Comparison of ENCODE assay signal across 8 cellular contexts in the genomic region with DNA sequence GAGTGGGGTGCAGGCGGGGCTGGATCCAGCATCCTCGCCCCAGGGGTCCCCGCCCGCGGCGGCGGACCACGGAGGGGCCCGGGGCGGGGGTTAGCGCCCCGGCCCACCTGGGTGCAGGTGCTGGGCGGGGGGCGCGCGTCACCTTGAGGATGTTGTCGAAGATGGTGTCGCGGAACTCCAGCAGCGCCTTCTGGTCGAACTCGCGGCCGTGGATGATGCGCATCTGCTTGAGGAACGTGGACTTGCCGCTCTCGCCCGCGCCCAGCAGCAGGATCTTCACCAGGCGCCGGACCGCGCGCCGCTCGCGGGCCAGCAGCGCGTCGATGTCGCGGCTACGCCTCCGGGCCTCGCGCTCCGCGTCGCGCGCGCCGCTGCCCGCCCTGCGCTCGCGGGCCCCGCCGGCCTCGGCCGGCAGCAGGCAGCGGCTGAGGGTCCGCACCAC. TPM values are rescaled to one million over a fixed set of nuclear protein-coding genes. Genes with fewer than 3 reads are reported as not detected.
DNase-seq lines count a peak whose midpoint lies in the region; ATAC-seq and TF ChIP-seq lines count a peak whose summit lies in the region.

No MANE protein-coding gene starts in this region.

- peak in 2 of 5 donors; percentile 24 to 49 for DNase-seq in CD4-positive, alpha-beta memory T cell
- DNase-seq in HEK293T (ENCODE audit: extremely low spot score) (peak; percentile 50), RPMI8226 (peak; percentile 56), MCF 10A (ENCODE audit: unreplicated experiment) (no peak), left kidney (ENCODE audit: low read depth, low spot score) (peak; percentile 75), DMS114 treated with DMSO at 0.1 percent for 48 hours (lab: John Stamatoyannopoulos, UW; ENCODE audit: unreplicated experiment) (no peak), NCI-H2196 (lab: John Stamatoyannopoulos, UW; ENCODE audit: unreplicated experiment) (no peak)
- peak in 1 of 2 donors; percentile 56 for DNase-seq in stimulated activated effector memory CD8-positive, alpha-beta T cell treated with anti-CD3 and anti-CD28 coated beads, Interleukin-12 subunit alpha, Interleukin-12 subunit beta, amount 100 ng/mL, for 72 hours (ENCODE audit: low spot score in 2 of 2)

- H3K4me1 ChIP-seq in CD4-positive, alpha-beta memory T cell (ENCODE audit: insufficient read depth, low read length), result peaks cover 22% of the 10 kb centered on the region

- no peaks in the 10 kb centered on the region for H3K27me3 ChIP-seq in CD4-positive, alpha-beta memory T cell (ENCODE audit: insufficient read depth, low read length)

- POLR2A ChIA-PET in CD4-positive, alpha-beta memory T cell (lab: Charles Lee; ENCODE audit: partially characterized antibody), result no interaction called here
- POLR2A ChIA-PET in HEK293T (lab: Yijun Ruan, JAX), result interaction anchor here (1.0 kb wide), 1 partner anchor 23 kb away, joined by 5 read pairs; no protein-coding TSS in a partner anchor
- POLR2A ChIA-PET in MCF 10A (lab: Yijun Ruan, JAX), result interaction anchor here (0.6 to 1.0 kb wide), 2 partner anchors 10 to 1419 kb away, joined by 3 read pairs; no protein-coding TSS in a partner anchor

- H3K9me3 ChIP-seq in CD4-positive, alpha-beta memory T cell (ENCODE audit: control insufficient read depth in 1 of 2, low read length in 2 of 2), result no peaks in the 10 kb centered on the region

- H3K27ac Mint-ChIP-seq in CD4-positive, alpha-beta memory T cell, result peak overlapping the region in 3 of 7 donors; percentile 37 to 75 (median 46)
- H3K27ac Mint-ChIP-seq in MCF 10A (ENCODE audit: low read depth, unreplicated experiment), result peak overlapping the region; percentile 61
- H3K27ac Mint-ChIP-seq in stimulated activated effector memory CD8-positive, alpha-beta T cell treated with anti-CD3 and anti-CD28 coated beads, Interleukin-12 subunit alpha, Interleukin-12 subunit beta, amount 100 ng/mL, for 72 hours, result peak overlapping the region; percentile 67

- H3K36me3 Mint-ChIP-seq in CD4-positive, alpha-beta memory T cell, result peaks cover 0 to 17% of the 10 kb centered on the region in 2 donors
- peaks cover 19% of the 10 kb centered on the region for H3K36me3 Mint-ChIP-seq in MCF 10A (ENCODE audit: insufficient read depth, unreplicated experiment)
- H3K36me3 Mint-ChIP-seq in stimulated activated effector memory CD8-positive, alpha-beta T cell treated with anti-CD3 and anti-CD28 coated beads, Interleukin-12 subunit alpha, Interleukin-12 subunit beta, amount 100 ng/mL, for 72 hours, result peaks cover 7% of the 10 kb centered on the region

- ATAC-seq in stimulated activated effector memory CD8-positive, alpha-beta T cell treated with anti-CD3 and anti-CD28 coated beads, Interleukin-12 subunit alpha, Interleukin-12 subunit beta, amount 100 ng/mL, for 72 hours, result peak; percentile 51

- TF ChIP-seq CTCF in MCF 10A (IDR thresholded peaks at IDR 0.05; ENCODE audit: unreplicated experiment), result no peak

- CTCF ChIA-PET in CD4-positive, alpha-beta memory T cell (lab: Charles Lee; ENCODE audit: partially characterized antibody), result interaction anchor here (0.6 to 1.7 kb wide), 4 partner anchors 10 to 410 kb away, joined by 3 to 4 read pairs (median 4); no protein-coding TSS in a partner anchor
- CTCF ChIA-PET in HEK293T (lab: Yijun Ruan, JAX), result no interaction called here
- CTCF ChIA-PET in MCF 10A (lab: Yijun Ruan, JAX), result no interaction called here

- no peaks in the 10 kb centered on the region for H3K36me3 ChIP-seq in CD4-positive, alpha-beta memory T cell (ENCODE audit: insufficient read depth, low read length)

- H3K27me3 Mint-ChIP-seq in CD4-positive, alpha-beta memory T cell, result no peaks in the 10 kb centered on the region
- H3K27me3 Mint-ChIP-seq in MCF 10A (ENCODE audit: insufficient read depth, unreplicated experiment), result no peaks in the 10 kb centered on the region

- peak overlapping the region in 1 of 2 donors; percentile 44 for H3K4me3 ChIP-seq in CD4-positive, alpha-beta memory T cell (ENCODE audit: low read length in 2 of 2)

- intact Hi-C loops in CD4-positive, alpha-beta memory T cell (cut with micrococcal nuclease), result loop anchor here (1.0 to 5.0 kb wide), 3 partner anchors 131 to 336 kb away; partner anchors contain the start of gene BRAT1
- intact Hi-C loops in MCF 10A (cut with micrococcal nuclease), result loop anchor here (5.0 kb wide), 1 partner anchor 86 kb away; no protein-coding TSS in a partner anchor

- peak overlapping the region; percentile 32 for H3K27ac ChIP-seq in CD4-positive, alpha-beta memory T cell (ENCODE audit: low read depth, low read length)

- peak overlapping the region in 6 of 8 donors; percentile 71 to 84 (median 80) for H3K4me3 Mint-ChIP-seq in CD4-positive, alpha-beta memory T cell
- H3K4me3 Mint-ChIP-seq in MCF 10A (ENCODE audit: unreplicated experiment), result peak overlapping the region; percentile 75
- H3K4me3 Mint-ChIP-seq in stimulated activated effector memory CD8-positive, alpha-beta T cell treated with anti-CD3 and anti-CD28 coated beads, Interleukin-12 subunit alpha, Interleukin-12 subunit beta, amount 100 ng/mL, for 72 hours, result peak overlapping the region; percentile 78

- no TSS peak for BruUV-seq in MCF 10A (replicated peaks; lab: Mats Ljungman, UMichigan)

- peaks cover 31 to 59% (median 45%) of the 10 kb centered on the region in 4 donors for H3K4me1 Mint-ChIP-seq in CD4-positive, alpha-beta memory T cell
- peaks cover 26% of the 10 kb centered on the region for H3K4me1 Mint-ChIP-seq in MCF 10A (ENCODE audit: insufficient read depth, unreplicated experiment)
- peaks cover 27% of the 10 kb centered on the region for H3K4me1 Mint-ChIP-seq in stimulated activated effector memory CD8-positive, alpha-beta T cell treated with anti-CD3 and anti-CD28 coated beads, Interleukin-12 subunit alpha, Interleukin-12 subunit beta, amount 100 ng/mL, for 72 hours

- no peaks in the 10 kb centered on the region for H3K9me3 Mint-ChIP-seq in CD4-positive, alpha-beta memory T cell
- no peaks in the 10 kb centered on the region for H3K9me3 Mint-ChIP-seq in MCF 10A (ENCODE audit: unreplicated experiment)
- no peaks in the 10 kb centered on the region for H3K9me3 Mint-ChIP-seq in stimulated activated effector memory CD8-positive, alpha-beta T cell treated with anti-CD3 and anti-CD28 coated beads, Interleukin-12 subunit alpha, Interleukin-12 subunit beta, amount 100 ng/mL, for 72 hours

TF ChIP-seq in HEK293T, 16 proteins besides CTCF, POLR2A, EP300 and RAD21:
- TF ChIP-seq CTBP1 (IDR thresholded peaks at IDR 0.05; ENCODE audit: borderline replicate concordance) (no peak), HDGF (IDR thresholded peaks at IDR 0.05; ENCODE audit: borderline replicate concordance) (no peak), SP1 (IDR thresholded peaks at IDR 0.05) (no peak), ELF4 (IDR thresholded peaks at IDR 0.05) (no peak), BHLHE40 (IDR thresholded peaks at IDR 0.05; ENCODE audit: borderline replicate concordance) (no peak), FOXA1 (IDR thresholded peaks at IDR 0.05) (no peak), NFRKB (IDR thresholded peaks at IDR 0.05) (no peak), ARNT (IDR thresholded peaks at IDR 0.05) (no peak), FOXM1 (IDR thresholded peaks at IDR 0.05; ENCODE audit: borderline replicate concordance) (no peak), L3MBTL2 (conservative IDR thresholded peaks at IDR 0.05) (no peak), ZNF384 (IDR thresholded peaks at IDR 0.05) (no peak), FOXK2 (IDR thresholded peaks at IDR 0.05) (no peak), PKNOX1 (IDR thresholded peaks at IDR 0.05) (no peak), LEF1 (IDR thresholded peaks at IDR 0.05; ENCODE audit: borderline replicate concordance) (no peak)

RNA-seq across cellular contexts. Expression of gene GNA12, which starts 0.4 kb away (rescaled TPM):
- total RNA-seq in CD4-positive, alpha-beta memory T cell, result 10 to 100 TPM; 14.9 to 16.6 TPM
- 10 to 100 TPM in 1 of 2 donors, 1 to 10 TPM in 1; 4.4 to 10.2 TPM for polyA plus RNA-seq in CD4-positive, alpha-beta memory T cell
- total RNA-seq in MCF 10A (2022), result 36.2 and 38.6 TPM in 2 replicates

Comparison
In these comparisons a context has a peak if more than half of its experiments do, and no peak if none do; other contexts are left out.
1. DNase-seq: peak in HEK293T (single experiment), RPMI8226 (single experiment) and left kidney (single experiment); none in MCF 10A (single experiment), DMS114 treated with DMSO at 0.1 percent for 48 hours (single experiment) and NCI-H2196 (single experiment).
2. Peak in every context shown above with its lines, with median percentiles within 50 percentile points of each other: H3K4me3 Mint-ChIP-seq.